ENCODE assay signal across 9 cellular contexts in the genomic region with DNA sequence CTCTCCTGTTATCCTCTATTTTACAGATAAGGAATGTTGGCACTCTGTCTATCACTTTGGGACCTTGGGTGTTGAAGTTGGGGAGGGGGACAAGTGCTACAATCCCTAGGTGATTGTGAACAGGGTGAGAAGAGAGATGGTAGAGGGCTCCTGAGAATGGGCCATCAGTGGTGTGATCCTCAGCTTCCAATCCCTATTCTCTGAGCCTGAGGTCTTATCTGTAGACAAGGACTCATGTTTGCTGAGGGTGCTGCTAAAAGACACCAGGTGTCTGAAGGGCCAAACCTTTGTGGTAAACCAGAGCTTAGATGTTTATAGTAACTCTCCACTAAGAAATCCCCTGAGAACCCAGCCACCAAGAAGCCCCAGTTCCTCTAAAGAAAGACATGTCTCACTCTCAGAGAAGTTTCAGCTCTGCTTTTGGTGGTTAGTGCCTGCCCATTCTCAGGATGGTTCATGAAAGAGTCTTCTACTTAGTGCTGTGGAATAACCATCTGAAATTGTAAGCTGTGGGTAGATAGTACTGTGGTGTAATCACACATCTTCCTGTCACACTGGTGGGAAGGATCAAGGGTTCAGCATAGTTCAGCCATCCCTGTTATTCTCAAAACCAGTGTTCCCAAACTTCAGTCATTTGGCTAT. TPM values are rescaled to one million over a fixed set of nuclear protein-coding genes. Genes with fewer than 3 reads are reported as not detected.
DNase-seq lines count a peak whose midpoint lies in the region; ATAC-seq lines count a peak whose summit lies in the region.
"Had no signal": no experiment of that assay in that cellular context is flagged by ENCODE, and none has a peak within 500 bp of the region (broad histone marks: within the 10 kb centered on the region; RNA-seq: fewer than 3 reads in every experiment).

No MANE protein-coding gene starts in this region.

- H3F3A ChIP-seq in GM23248 (ENCODE audit: insufficient read depth) = no peaks in the 10 kb centered on the region

- H3K4me1 ChIP-seq in GM23248 (ENCODE audit: insufficient read depth) = no peaks in the 10 kb centered on the region

- H3K27me3 ChIP-seq in GM23248 (replicated peaks; ENCODE audit: insufficient read depth) = peaks cover 3% of the 10 kb centered on the region; the same call in 1 of the 2 replicates

- no peak for DNase-seq in DMS 273 treated with DMSO at 0.1 percent for 48 hours (lab: John Stamatoyannopoulos, UW)
- DNase-seq in posterior vena cava (ENCODE audit: low spot score) = no peak
- DNase-seq in NCI-H2196 treated with DMSO at 0.1 percent for 48 hours (lab: John Stamatoyannopoulos, UW; ENCODE audit: unreplicated experiment) = no peak
- DNase-seq in GM23248 = no peak

- no peaks in the 10 kb centered on the region for H3K9me3 ChIP-seq in GM23248 (ENCODE audit: low read depth)

- H2AFZ ChIP-seq in GM23248 = no peak overlapping the region
- H2AFZ ChIP-seq: GM23338 had no signal

- H3K4me3 ChIP-seq in GM23248 = no peak overlapping the region
- H3K4me3 ChIP-seq: GM23338 had no signal

- in situ Hi-C loops in GM23248 (cut with MboI) = no loop called here

- no peak overlapping the region for H3K4me2 ChIP-seq in GM23248 (ENCODE audit: unreplicated experiment)
- H3K4me2 ChIP-seq: GM23338 had no signal

- intact Hi-C loops in posterior vena cava (cut with DNase I) = no loop called here

- no peaks in the 10 kb centered on the region for H4K20me1 ChIP-seq in GM23248 (ENCODE audit: insufficient read depth)

- H3K27ac ChIP-seq in GM23248 = no peak overlapping the region

- no peak overlapping the region for H3K9ac ChIP-seq in GM23248

- ATAC-seq in GM18517 (IDR thresholded peaks at IDR 0.05; ENCODE audit: unreplicated experiment) (peak; percentile 89), GM21390 (IDR thresholded peaks at IDR 0.05; ENCODE audit: unreplicated experiment) (peak; percentile 82), HG03378 (IDR thresholded peaks at IDR 0.05; ENCODE audit: unreplicated experiment) (peak; percentile 84), esophagus mucosa (peak; percentile 22)
- ATAC-seq: GM23338 had no signal

- no peaks in the 10 kb centered on the region for H3K36me3 ChIP-seq in GM23248 (ENCODE audit: low read depth)

- H3K79me2 ChIP-seq in GM23248 (ENCODE audit: insufficient read depth) = no peaks in the 10 kb centered on the region

- H3K9me2 ChIP-seq in GM23248 (ENCODE audit: insufficient read depth) = no peaks in the 10 kb centered on the region

RNA-seq across cellular contexts. Expression of a gene that starts 58.2 kb away (rescaled TPM):
- total RNA-seq in esophagus mucosa (13.3 TPM), posterior vena cava (under 1 TPM; 0.19 to 0.60 TPM)
- total RNA-seq in GM23248 (2014; rRNA removed; shearing (Covaris generic)) = 0.13 TPM in 1 of 2 replicates, not detected in the other
- polyA plus RNA-seq in GM23248 (2016; fragmentation: Nextera tagmentation; extraction: Ambion mirVana) = not detected in 2 replicates

Comparison
In these comparisons a context has a peak if more than half of its experiments do, and no peak if none do; other contexts are left out.
1. ATAC-seq: peak in every context shown above with its lines; median percentile 89 in GM18517; 84 in HG03378; 82 in GM21390; 22 in esophagus mucosa.